ENCODE assay signal across 33 cellular contexts in the genomic region with DNA sequence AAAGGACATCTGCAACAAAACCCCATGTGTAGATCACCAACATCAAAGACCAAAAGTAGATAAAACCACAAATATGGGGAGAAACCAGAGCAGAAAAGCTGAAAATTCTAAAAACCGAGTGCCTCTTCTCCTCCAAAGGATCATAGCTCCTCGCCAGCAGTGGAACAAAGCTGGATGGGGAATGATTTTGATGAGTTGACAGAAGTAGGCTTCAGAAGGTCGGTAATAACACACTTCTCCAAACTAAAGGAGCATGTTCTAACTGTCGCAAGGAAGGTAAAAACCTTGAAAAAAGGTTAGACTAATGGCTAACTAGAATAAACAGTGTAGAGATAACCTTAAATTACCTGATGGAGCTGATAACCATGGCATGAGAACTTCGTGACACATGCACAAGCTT.
"Had no signal": no experiment of that assay in that cellular context is flagged by ENCODE, and none has a peak within 500 bp of the region (broad histone marks: within the 10 kb centered on the region; RNA-seq: fewer than 3 reads in every experiment).

No MANE protein-coding gene starts in this region.

- DNase-seq: activated B cell treated with CpG ODN at 0.5 μM for 24 hours; activated CD4-positive, alpha-beta memory T cell treated with anti-CD3 and anti-CD28 coated beads, Interleukin-2, amount 10 ng/mL, durations not matched to agents 7 days and 5 days; activated CD4-positive, alpha-beta T cell treated with anti-CD3 and anti-CD28 coated beads for 4 hours; activated CD4-positive, alpha-beta T cell treated with anti-CD3 and anti-CD28 coated beads, Interleukin-2, amount 10 ng/mL, durations not matched to agents 7 days and 5 days; activated CD4-positive, alpha-beta T cell treated with anti-CD3 and anti-CD28 coated beads, Interleukin-2, amount 50 U/mL, for 48 hours; activated CD4-positive, CD25-positive, alpha-beta regulatory T cell treated with anti-CD3 and anti-CD28 coated beads, Interleukin-2, amount 50 U/mL, for 72 hours; activated CD8-positive, alpha-beta memory T cell treated with anti-CD3 and anti-CD28 coated beads for 24 hours; activated CD8-positive, alpha-beta memory T cell treated with anti-CD3 and anti-CD28 coated beads, Interleukin-2, amount 10 ng/mL, durations not matched to agents 7 days and 5 days; activated CD8-positive, alpha-beta memory T cell treated with anti-CD3 and anti-CD28 coated beads, Interleukin-2, amount 50 U/mL, for 48 hours; activated CD8-positive, alpha-beta T cell treated with anti-CD3 and anti-CD28 coated beads, Interleukin-2, amount 10 ng/mL, durations not matched to agents 7 days and 5 days; activated effector memory CD4-positive, alpha-beta T cell treated with Interleukin-2 at 50 U/mL for 16 hours; activated gamma-delta T cell; activated naive CD4-positive, alpha-beta T cell treated with anti-CD3 and anti-CD28 coated beads, Interleukin-2, amount 10 ng/mL, durations not matched to agents 7 days and 5 days; activated naive CD4-positive, alpha-beta T cell treated with Interleukin-2 at 50 U/mL for 16 hours; activated naive CD8-positive, alpha-beta T cell treated with anti-CD3 and anti-CD28 coated beads, Interleukin-2, amount 10 ng/mL, durations not matched to agents 7 days and 5 days; activated naive CD8-positive, alpha-beta T cell treated with anti-CD3 and anti-CD28 coated beads, Interleukin-2, amount 50 U/mL, for 24 hours; activated T-cell treated with anti-CD3 and anti-CD28 coated beads, Interleukin-2, amount 50 U/mL, for 24 hours; activated T-cell treated with anti-CD3 and anti-CD28 coated beads, Interleukin-2, amount 50 U/mL, for 48 hours; amygdala; anterior cingulate cortex; central memory CD4-positive, alpha-beta T cell; T-helper 1 cell; T-helper 2 cell; T-helper 9 cell had no signal

- H3K4me3 ChIP-seq: ascending aorta had no signal

- H3K4me1 Mint-ChIP-seq: activated B cell treated with CpG ODN at 0.5 μM for 24 hours; activated CD4-positive, alpha-beta memory T cell treated with anti-CD3 and anti-CD28 coated beads, Interleukin-2, amount 10 ng/mL, durations not matched to agents 7 days and 5 days; activated CD4-positive, alpha-beta T cell treated with anti-CD3 and anti-CD28 coated beads, Interleukin-2, amount 10 ng/mL, durations not matched to agents 7 days and 5 days; activated CD8-positive, alpha-beta memory T cell treated with anti-CD3 and anti-CD28 coated beads, Interleukin-2, amount 10 ng/mL, durations not matched to agents 7 days and 5 days; activated naive CD4-positive, alpha-beta T cell treated with anti-CD3 and anti-CD28 coated beads, Interleukin-2, amount 10 ng/mL, durations not matched to agents 7 days and 5 days; activated naive CD4-positive, alpha-beta T cell treated with anti-CD3 and anti-CD28 coated beads, Interleukin-2, amount 50 U/mL, for 24 hours; activated naive CD8-positive, alpha-beta T cell treated with anti-CD3 and anti-CD28 coated beads, Interleukin-2, amount 10 ng/mL, durations not matched to agents 7 days and 5 days; activated naive CD8-positive, alpha-beta T cell treated with anti-CD3 and anti-CD28 coated beads, Interleukin-2, amount 50 U/mL, for 24 hours; brain had no signal

- H3K9me3 ChIP-seq: ascending aorta had no signal

- H3K4me3 Mint-ChIP-seq: activated B cell treated with CpG ODN at 0.5 μM for 24 hours; activated CD4-positive, alpha-beta memory T cell treated with anti-CD3 and anti-CD28 coated beads, Interleukin-2, amount 10 ng/mL, durations not matched to agents 7 days and 5 days; activated CD4-positive, alpha-beta T cell treated with anti-CD3 and anti-CD28 coated beads, Interleukin-2, amount 10 ng/mL, durations not matched to agents 7 days and 5 days; activated CD8-positive, alpha-beta memory T cell treated with anti-CD3 and anti-CD28 coated beads, Interleukin-2, amount 10 ng/mL, durations not matched to agents 7 days and 5 days; activated CD8-positive, alpha-beta T cell treated with anti-CD3 and anti-CD28 coated beads, Interleukin-2, amount 10 ng/mL, durations not matched to agents 7 days and 5 days; activated naive CD4-positive, alpha-beta T cell treated with anti-CD3 and anti-CD28 coated beads, Interleukin-2, amount 10 ng/mL, durations not matched to agents 7 days and 5 days; activated naive CD4-positive, alpha-beta T cell treated with anti-CD3 and anti-CD28 coated beads, Interleukin-2, amount 50 U/mL, for 24 hours; activated naive CD8-positive, alpha-beta T cell; activated naive CD8-positive, alpha-beta T cell treated with anti-CD3 and anti-CD28 coated beads, Interleukin-2, amount 10 ng/mL, durations not matched to agents 7 days and 5 days; activated naive CD8-positive, alpha-beta T cell treated with anti-CD3 and anti-CD28 coated beads, Interleukin-2, amount 50 U/mL, for 24 hours; activated T-cell treated with anti-CD3 and anti-CD28 coated beads, Interleukin-2, amount 50 U/mL, for 24 hours; brain; T-helper 1 cell treated with Interleukin-12 subunit alpha and Interleukin-12 subunit beta and Interleukin-4 antibody, amounts not matched to agents 30 μg/mL and 1 μg/mL, for 36 hours; T-helper 2 cell treated with Interferon-gamma antibody and Interleukin-4, amounts not matched to agents 5 μg/mL and 100 μg/mL, for 36 hours had no signal

- H3K27ac Mint-ChIP-seq: activated B cell treated with CpG ODN at 0.5 μM for 24 hours; activated CD4-positive, alpha-beta memory T cell treated with anti-CD3 and anti-CD28 coated beads, Interleukin-2, amount 10 ng/mL, durations not matched to agents 7 days and 5 days; activated CD4-positive, alpha-beta T cell treated with anti-CD3 and anti-CD28 coated beads, Interleukin-2, amount 10 ng/mL, durations not matched to agents 7 days and 5 days; activated CD8-positive, alpha-beta memory T cell treated with anti-CD3 and anti-CD28 coated beads, Interleukin-2, amount 10 ng/mL, durations not matched to agents 7 days and 5 days; activated CD8-positive, alpha-beta T cell treated with anti-CD3 and anti-CD28 coated beads, Interleukin-2, amount 10 ng/mL, durations not matched to agents 7 days and 5 days; activated naive CD4-positive, alpha-beta T cell treated with anti-CD3 and anti-CD28 coated beads, Interleukin-2, amount 10 ng/mL, durations not matched to agents 7 days and 5 days; activated naive CD4-positive, alpha-beta T cell treated with anti-CD3 and anti-CD28 coated beads, Interleukin-2, amount 50 U/mL, for 24 hours; activated naive CD8-positive, alpha-beta T cell; activated naive CD8-positive, alpha-beta T cell treated with anti-CD3 and anti-CD28 coated beads, Interleukin-2, amount 10 ng/mL, durations not matched to agents 7 days and 5 days; activated naive CD8-positive, alpha-beta T cell treated with anti-CD3 and anti-CD28 coated beads, Interleukin-2, amount 50 U/mL, for 24 hours; activated T-cell treated with anti-CD3 and anti-CD28 coated beads, Interleukin-2, amount 50 U/mL, for 24 hours; activated T-helper 2 cell treated with anti-CD3 and anti-CD28 coated beads, Interferon-gamma antibody, Interleukin-2, Interleukin-4, amounts not matched to agents 10 μg/mL and 5 μg/mL and 100 μg/mL, durations not matched to agents 14 hours and 24 hours and 36 hours; brain; T-helper 1 cell treated with Interleukin-12 subunit alpha and Interleukin-12 subunit beta and Interleukin-4 antibody, amounts not matched to agents 30 μg/mL and 1 μg/mL, for 36 hours; T-helper 2 cell treated with Interferon-gamma antibody and Interleukin-4, amounts not matched to agents 5 μg/mL and 100 μg/mL, for 36 hours had no signal

- H3K27me3 ChIP-seq: ascending aorta had no signal

- H3K27ac ChIP-seq: ascending aorta, VCaP had no signal

- FAIRE-seq: TTC549 had no signal

- H3K4me1 ChIP-seq: ascending aorta had no signal

- H3K9me3 Mint-ChIP-seq: activated B cell treated with CpG ODN at 0.5 μM for 24 hours; activated CD4-positive, alpha-beta memory T cell treated with anti-CD3 and anti-CD28 coated beads, Interleukin-2, amount 10 ng/mL, durations not matched to agents 7 days and 5 days; activated CD4-positive, alpha-beta T cell treated with anti-CD3 and anti-CD28 coated beads, Interleukin-2, amount 10 ng/mL, durations not matched to agents 7 days and 5 days; activated naive CD4-positive, alpha-beta T cell treated with anti-CD3 and anti-CD28 coated beads, Interleukin-2, amount 50 U/mL, for 24 hours; activated naive CD8-positive, alpha-beta T cell treated with anti-CD3 and anti-CD28 coated beads, Interleukin-2, amount 50 U/mL, for 24 hours; activated T-cell treated with anti-CD3 and anti-CD28 coated beads, Interleukin-2, amount 50 U/mL, for 24 hours; activated T-helper 2 cell treated with anti-CD3 and anti-CD28 coated beads, Interferon-gamma antibody, Interleukin-2, Interleukin-4, amounts not matched to agents 10 μg/mL and 5 μg/mL and 100 μg/mL, durations not matched to agents 14 hours and 24 hours and 36 hours; T-helper 1 cell treated with Interleukin-12 subunit alpha and Interleukin-12 subunit beta and Interleukin-4 antibody, amounts not matched to agents 30 μg/mL and 1 μg/mL, for 36 hours; T-helper 2 cell treated with Interferon-gamma antibody and Interleukin-4, amounts not matched to agents 5 μg/mL and 100 μg/mL, for 36 hours had no signal

- H3K36me3 Mint-ChIP-seq: activated CD8-positive, alpha-beta memory T cell treated with anti-CD3 and anti-CD28 coated beads, Interleukin-2, amount 10 ng/mL, durations not matched to agents 7 days and 5 days; activated naive CD4-positive, alpha-beta T cell treated with anti-CD3 and anti-CD28 coated beads, Interleukin-2, amount 10 ng/mL, durations not matched to agents 7 days and 5 days; activated naive CD4-positive, alpha-beta T cell treated with anti-CD3 and anti-CD28 coated beads, Interleukin-2, amount 50 U/mL, for 24 hours; activated naive CD8-positive, alpha-beta T cell; activated naive CD8-positive, alpha-beta T cell treated with anti-CD3 and anti-CD28 coated beads, Interleukin-2, amount 10 ng/mL, durations not matched to agents 7 days and 5 days; brain had no signal

- ATAC-seq: activated CD8-positive, alpha-beta memory T cell treated with anti-CD3 and anti-CD28 coated beads, Interleukin-2, amount 10 ng/mL, durations not matched to agents 7 days and 5 days; activated CD8-positive, alpha-beta T cell treated with anti-CD3 and anti-CD28 coated beads, Interleukin-2, amount 10 ng/mL, durations not matched to agents 7 days and 5 days; activated naive CD8-positive, alpha-beta T cell treated with anti-CD3 and anti-CD28 coated beads, Interleukin-2, amount 50 U/mL, for 24 hours had no signal

- H3K36me3 ChIP-seq: ascending aorta had no signal
